In the genomic region with DNA sequence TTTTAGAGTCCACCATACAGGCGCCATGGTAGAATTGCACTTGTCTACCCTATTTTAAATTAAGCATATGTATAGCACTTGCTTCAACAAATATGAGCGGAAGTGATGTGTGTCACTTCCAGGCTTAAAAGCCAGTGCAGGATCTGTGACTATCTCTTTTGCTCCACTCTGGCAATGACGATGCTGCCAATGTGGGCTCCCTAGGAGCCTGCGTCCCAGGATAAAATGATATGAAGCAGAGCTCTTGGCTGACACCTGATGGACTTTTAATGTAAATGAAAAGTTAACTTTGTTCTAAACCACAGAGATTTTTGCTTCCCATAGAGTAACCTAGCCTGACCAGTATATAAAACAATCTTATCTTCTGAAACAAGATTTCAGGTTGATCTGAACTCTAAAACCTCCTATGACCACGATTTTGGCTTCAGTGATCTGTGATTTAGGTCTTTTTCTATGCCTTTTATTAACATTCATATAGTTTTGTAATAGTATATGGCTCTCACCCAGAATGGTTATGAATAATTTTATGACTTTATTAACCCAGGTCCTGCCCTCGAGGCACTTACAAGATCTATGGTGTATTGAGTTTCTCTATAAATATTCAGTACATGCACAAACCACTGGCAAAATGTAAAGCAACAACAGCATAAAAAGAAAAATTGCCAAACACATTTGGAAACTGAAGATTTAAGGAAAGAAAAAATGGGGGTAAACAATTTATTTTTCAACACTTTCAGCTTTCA, we compare ENCODE assay signal across 12 cellular contexts.
DNase-seq lines count a peak whose midpoint lies in the region; ATAC-seq and TF ChIP-seq lines count a peak whose summit lies in the region.
"Had no signal": no experiment of that assay in that cellular context is flagged by ENCODE, and none has a peak within 500 bp of the region (broad histone marks: within the 10 kb centered on the region; RNA-seq: fewer than 3 reads in every experiment).

No MANE protein-coding gene starts in this region.

- BruUV-seq in Panc1 (replicated peaks; lab: Mats Ljungman, UMichigan) = no TSS peak

- ATAC-seq in Panc1 (no peak), GM21786 (IDR thresholded peaks at IDR 0.05; ENCODE audit: unreplicated experiment) (no peak), GM21737 (IDR thresholded peaks at IDR 0.05; ENCODE audit: unreplicated experiment) (no peak)
- ATAC-seq in stimulated activated memory B cell treated with anti-CD40 and anti-IgM and Interleukin-4, amounts not matched to agents 10 μg/mL and 1 μg/mL and 100 μg/mL, for 72 hours = no peak

- CTCF ChIA-PET in HEK293T (lab: Yijun Ruan, JAX) = interaction anchor here (0.5 to 1.0 kb wide), 2 partner anchors 18 to 213 kb away, joined by 3 read pairs; no protein-coding TSS in a partner anchor
- CTCF ChIA-PET in Panc1 (lab: Charles Lee) = interaction anchor here (0.7 kb wide), 1 partner anchor 1470 kb away, joined by 3 read pairs; no protein-coding TSS in a partner anchor

- in situ Hi-C loops in Panc1 (cut with HindIII; ENCODE audit: low pct_unique_long_range_greater_than_20kb, low sequenced_read_pairs) = no loop called here

- H3K9me3 Mint-ChIP-seq in stimulated activated memory B cell treated with anti-CD40 and anti-IgM and Interleukin-4, amounts not matched to agents 10 μg/mL and 1 μg/mL and 100 μg/mL, for 72 hours = peaks cover 12% of the 10 kb centered on the region

- intact Hi-C loops in Panc1 (cut with micrococcal nuclease; ENCODE audit: unreplicated experiment) = no loop called here

- no peak overlapping the region for H3K4me3 Mint-ChIP-seq in stimulated activated memory B cell treated with anti-CD40 and anti-IgM and Interleukin-4, amounts not matched to agents 10 μg/mL and 1 μg/mL and 100 μg/mL, for 72 hours
- H3K4me3 Mint-ChIP-seq: B cell had no signal

- no peaks in the 10 kb centered on the region for H3K4me1 Mint-ChIP-seq in stimulated activated memory B cell treated with anti-CD40 and anti-IgM and Interleukin-4, amounts not matched to agents 10 μg/mL and 1 μg/mL and 100 μg/mL, for 72 hours
- H3K4me1 Mint-ChIP-seq: B cell had no signal

- no peak overlapping the region for H3K27ac ChIP-seq in Panc1 (ENCODE audit: low read length)
- H3K27ac ChIP-seq: colonic mucosa had no signal

- H3K36me3 Mint-ChIP-seq in stimulated activated memory B cell treated with anti-CD40 and anti-IgM and Interleukin-4, amounts not matched to agents 10 μg/mL and 1 μg/mL and 100 μg/mL, for 72 hours = no peaks in the 10 kb centered on the region

- no peaks in the 10 kb centered on the region for H3K36me3 ChIP-seq in Panc1 (ENCODE audit: control insufficient read depth, insufficient read depth, low read length)
- H3K36me3 ChIP-seq: colonic mucosa had no signal

- H3K27me3 ChIP-seq in Panc1 (ENCODE audit: control insufficient read depth, insufficient read depth, low read length) = no peaks in the 10 kb centered on the region
- H3K27me3 ChIP-seq: colonic mucosa had no signal

- DNase-seq in A172 (ENCODE audit: low spot score) (peak; percentile 68), HEK293T (ENCODE audit: extremely low spot score) (peak; percentile 5), Panc1 (ENCODE audit: low read depth, low spot score) (no peak), epithelial cell of proximal tubule (ENCODE audit: low read depth) (no peak), globus pallidus (ENCODE audit: low spot score) (no peak)
- DNase-seq: colonic mucosa, HCEC 1CT had no signal

- H3K9me3 ChIP-seq in Panc1 (ENCODE audit: control insufficient read depth, insufficient read depth, low read depth, low read length) = no peaks in the 10 kb centered on the region
- H3K9me3 ChIP-seq: colonic mucosa had no signal

- TF ChIP-seq CTCF in Panc1 (IDR thresholded peaks at IDR 0.05) (peak; percentile 26), epithelial cell of proximal tubule (conservative IDR thresholded peaks at IDR 0.05; ENCODE audit: low read depth, low read length) (peak; percentile 29)

- no peaks in the 10 kb centered on the region for H3K27me3 Mint-ChIP-seq in stimulated activated memory B cell treated with anti-CD40 and anti-IgM and Interleukin-4, amounts not matched to agents 10 μg/mL and 1 μg/mL and 100 μg/mL, for 72 hours
- H3K27me3 Mint-ChIP-seq: B cell had no signal

- H3K4me3 ChIP-seq in Panc1 (ENCODE audit: low read depth in 2 of 2, low read length in 2 of 2) = no peak overlapping the region
- no peak overlapping the region for H3K4me3 ChIP-seq in epithelial cell of proximal tubule (ENCODE audit: low read depth, low read length)
- H3K4me3 ChIP-seq: colonic mucosa, lung had no signal

- no peak overlapping the region for H3K27ac Mint-ChIP-seq in stimulated activated memory B cell treated with anti-CD40 and anti-IgM and Interleukin-4, amounts not matched to agents 10 μg/mL and 1 μg/mL and 100 μg/mL, for 72 hours
- H3K27ac Mint-ChIP-seq: B cell had no signal

- POLR2A ChIA-PET in HEK293T (lab: Yijun Ruan, JAX) (no interaction called here), Panc1 (lab: Charles Lee) (interaction anchor here (0.6 kb wide), 1 partner anchor 59 kb away, joined by 3 read pairs; no protein-coding TSS in a partner anchor)

- no peaks in the 10 kb centered on the region for H3K4me1 ChIP-seq in Panc1 (ENCODE audit: control insufficient read depth, insufficient read depth, low read length)
- H3K4me1 ChIP-seq: colonic mucosa had no signal

TF ChIP-seq in HEK293T, 16 proteins besides CTCF, POLR2A, EP300 and RAD21:
- TF ChIP-seq ELF4 (IDR thresholded peaks at IDR 0.05) = no peak
- no peak for TF ChIP-seq FOXA1 (IDR thresholded peaks at IDR 0.05)
- TF ChIP-seq, protein P1, sequence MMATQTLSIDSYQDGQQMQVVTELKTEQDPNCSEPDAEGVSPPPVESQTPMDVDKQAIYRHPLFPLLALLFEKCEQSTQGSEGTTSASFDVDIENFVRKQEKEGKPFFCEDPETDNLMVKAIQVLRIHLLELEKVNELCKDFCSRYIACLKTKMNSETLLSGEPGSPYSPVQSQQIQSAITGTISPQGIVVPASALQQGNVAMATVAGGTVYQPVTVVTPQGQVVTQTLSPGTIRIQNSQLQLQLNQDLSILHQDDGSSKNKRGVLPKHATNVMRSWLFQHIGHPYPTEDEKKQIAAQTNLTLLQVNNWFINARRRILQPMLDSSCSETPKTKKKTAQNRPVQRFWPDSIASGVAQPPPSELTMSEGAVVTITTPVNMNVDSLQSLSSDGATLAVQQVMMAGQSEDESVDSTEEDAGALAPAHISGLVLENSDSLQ (IDR thresholded peaks at IDR 0.05) = no peak
- TF ChIP-seq L3MBTL2 (conservative IDR thresholded peaks at IDR 0.05) = no peak
- TF ChIP-seq ZNF384 (IDR thresholded peaks at IDR 0.05) = no peak
- TF ChIP-seq CTBP1 (IDR thresholded peaks at IDR 0.05; ENCODE audit: borderline replicate concordance) = no peak
- TF ChIP-seq BHLHE40 (IDR thresholded peaks at IDR 0.05; ENCODE audit: borderline replicate concordance) = no peak
- no peak for TF ChIP-seq FOXM1 (IDR thresholded peaks at IDR 0.05; ENCODE audit: borderline replicate concordance)
- TF ChIP-seq ARNT (IDR thresholded peaks at IDR 0.05) = no peak
- no peak for TF ChIP-seq FOXK2 (IDR thresholded peaks at IDR 0.05)
TF ChIP-seq in HEK293T: peak in this region for 0.

Comparison
In these comparisons a context has a peak if more than half of its experiments do, and no peak if none do; other contexts are left out.
1. DNase-seq: peak in A172 (single experiment) and HEK293T (single experiment); none in Panc1 (single experiment), epithelial cell of proximal tubule (single experiment) and globus pallidus (single experiment).